22 cellular contexts compared by ENCODE assay signal in genomic region chr2:235701206-235701605, GRCh38.
A peak's percentile ranks its signal among the peaks of the same experiment; 100 is the strongest.
DNase-seq lines count a peak whose midpoint lies in the region; ATAC-seq, FAIRE-seq and TF ChIP-seq lines count a peak whose summit lies in the region.
"Had no signal": no experiment of that assay in that cellular context is flagged by ENCODE, and none has a peak within 500 bp of the region (broad histone marks: within the 10 kb centered on the region; RNA-seq: fewer than 3 reads in every experiment).

No MANE protein-coding gene starts in this region.

- 0 out of 2 replicates have a peak, but pooled peaks cover 3% of the 10 kb centered on the region for H3K9me2 ChIP-seq in GM23338 (ENCODE audit: insufficient read depth)

- H3K9ac ChIP-seq in astrocyte (ENCODE audit: low read length) (no peak overlapping the region), neuronal stem cell (ENCODE audit: low read depth, low read length, poor library complexity) (no peak overlapping the region), kidney (ENCODE audit: low read length in 2 of 2) (no peak overlapping the region)

- DNase-seq in A549 (ENCODE audit: low read depth in 1 of 2, low spot score in 1 of 2): no peak
- no peak for DNase-seq in GM23338 (ENCODE audit: low spot score)
- DNase-seq in astrocyte (ENCODE audit: low read depth): no peak
- no peak for DNase-seq in neuronal stem cell (ENCODE audit: low spot score)
- DNase-seq in NCI-H1436 (lab: John Stamatoyannopoulos, UW): no peak
- DNase-seq in kidney: no peak
- DNase-seq: C1 segment of cervical spinal cord; CD8-positive, alpha-beta memory T cell; H7; Kasumi-1; MM.1S; NCI-H1092; NCI-H1694; NCI-H2081 treated with DMSO at 0.1 percent for 48 hours; NCI-H748 treated with DMSO at 0.1 percent for 48 hours; PC-3 had no signal

- intact Hi-C loops in kidney (cut with DNase I): no loop called here

- peak overlapping the region; percentile 82; the same call in 1 of the 2 replicates for H3K27ac Mint-ChIP-seq in GM23338
- peak overlapping the region; percentile 7 for H3K27ac Mint-ChIP-seq in astrocyte (ENCODE audit: unreplicated experiment)

- no peak for TF ChIP-seq RAD21 in A549 (conservative IDR thresholded peaks at IDR 0.05 in 1 of 2, IDR thresholded peaks at IDR 0.05 in 1 of 2)

- H3K9me3 Mint-ChIP-seq in GM23338 (peaks cover 23% of the 10 kb centered on the region), astrocyte (ENCODE audit: unreplicated experiment) (no peaks in the 10 kb centered on the region)
- H3K9me3 Mint-ChIP-seq: CD8-positive, alpha-beta memory T cell had no signal

- TF ChIP-seq EP300 in A549 (IDR thresholded peaks at IDR 0.05): no peak

- H3K4me1 Mint-ChIP-seq in GM23338 (peaks cover 48% of the 10 kb centered on the region), astrocyte (ENCODE audit: low read depth, unreplicated experiment) (peaks cover 11% of the 10 kb centered on the region)

- no peak overlapping the region for H4K91ac ChIP-seq in neuronal stem cell (ENCODE audit: low read depth, low read length, poor library complexity)

- H3K4me3 ChIP-seq in A549 (no peak overlapping the region), GM23338 (no peak overlapping the region), astrocyte (ENCODE audit: insufficient read depth, low read depth, low read length) (no peak overlapping the region), neuronal stem cell (ENCODE audit: low read length in 2 of 2) (peak overlapping the region in 1 of 2 donors; percentile 2), kidney (ENCODE audit: low read length in 2 of 2) (no peak overlapping the region)
- H3K4me3 ChIP-seq: SJSA1 had no signal

- H3K18ac ChIP-seq in neuronal stem cell (ENCODE audit: low read length): no peak overlapping the region

- peaks cover 29% of the 10 kb centered on the region for H4K20me1 ChIP-seq in GM23338 (replicated peaks; ENCODE audit: insufficient read depth)
- H4K20me1 ChIP-seq in astrocyte (ENCODE audit: insufficient read depth, low read length): peaks cover 56% of the 10 kb centered on the region

- POLR2A ChIA-PET in A549 (lab: Yijun Ruan, JAX): no interaction called here

- H3K9me3 ChIP-seq in A549 (no peaks in the 10 kb centered on the region), astrocyte (ENCODE audit: insufficient read depth, low read depth, low read length) (no peaks in the 10 kb centered on the region), neuronal stem cell (replicated peaks in 1 of 2; ENCODE audit: control insufficient read depth in 2 of 2, insufficient read depth in 1 of 2, low read depth in 1 of 2, low read length in 2 of 2) (peaks cover 4 to 17% of the 10 kb centered on the region in 2 donors), kidney (ENCODE audit: control insufficient read depth in 1 of 2, low read length in 2 of 2) (no peaks in the 10 kb centered on the region)
- H3K9me3 ChIP-seq: SJSA1 had no signal

- no peak overlapping the region for H2BK15ac ChIP-seq in neuronal stem cell (ENCODE audit: low read length)

- H3K36me3 ChIP-seq in GM23338 (ENCODE audit: insufficient read depth) (no peaks in the 10 kb centered on the region), astrocyte (ENCODE audit: insufficient read depth, low read length) (no peaks in the 10 kb centered on the region), neuronal stem cell (replicated peaks in 1 of 2; ENCODE audit: control insufficient read depth in 2 of 2, insufficient read depth in 2 of 2, low read length in 2 of 2) (no peaks in the 10 kb centered on the region), kidney (ENCODE audit: control insufficient read depth in 1 of 2, insufficient read depth in 2 of 2, low read length in 2 of 2) (no peaks in the 10 kb centered on the region)

- H3K79me2 ChIP-seq in GM23338 (replicated peaks; ENCODE audit: insufficient read depth) (peaks cover 96% of the 10 kb centered on the region), astrocyte (ENCODE audit: insufficient read depth, low read length) (peaks cover 2% of the 10 kb centered on the region)

- H3K4me1 ChIP-seq in A549 (peaks cover 35% of the 10 kb centered on the region), GM23338 (ENCODE audit: insufficient read depth) (peaks cover 43% of the 10 kb centered on the region), astrocyte (ENCODE audit: insufficient read depth, low read length) (peaks cover 5% of the 10 kb centered on the region), neuronal stem cell (ENCODE audit: control insufficient read depth in 2 of 2, insufficient read depth in 1 of 2, low read depth in 1 of 2, low read length in 2 of 2) (peaks cover 6 to 10% of the 10 kb centered on the region in 2 donors), kidney (ENCODE audit: control insufficient read depth in 1 of 2, insufficient read depth in 1 of 2, low read depth in 1 of 2, low read length in 2 of 2) (peaks cover 0 to 3% of the 10 kb centered on the region in 2 donors)

- H3F3A ChIP-seq in GM23338 (replicated peaks; ENCODE audit: low read depth): no peaks in the 10 kb centered on the region

- peak overlapping the region; percentile 40 for H3K14ac ChIP-seq in neuronal stem cell (ENCODE audit: low read length)

- H3K36me3 Mint-ChIP-seq in GM23338 (ENCODE audit: low read depth) (peaks cover 19% of the 10 kb centered on the region), astrocyte (ENCODE audit: low read depth, unreplicated experiment) (peaks cover 1% of the 10 kb centered on the region)
- H3K36me3 Mint-ChIP-seq: CD8-positive, alpha-beta memory T cell had no signal

- H2AFZ ChIP-seq in GM23338: no peak overlapping the region
- no peak overlapping the region for H2AFZ ChIP-seq in astrocyte (ENCODE audit: low read depth, low read length)
- no peak overlapping the region for H2AFZ ChIP-seq in neuronal stem cell (ENCODE audit: low read length)

- peaks cover 21% of the 10 kb centered on the region for H3K27me3 Mint-ChIP-seq in GM23338 (ENCODE audit: insufficient read depth, low read depth, poor library complexity)
- no peaks in the 10 kb centered on the region for H3K27me3 Mint-ChIP-seq in astrocyte (ENCODE audit: low read depth, unreplicated experiment)

- no peak overlapping the region for H2BK5ac ChIP-seq in neuronal stem cell (ENCODE audit: low read length)

- no peak overlapping the region for H2BK120ac ChIP-seq in neuronal stem cell (ENCODE audit: low read depth, low read length)

- ATAC-seq in A549 (no peak), GM23338 (no peak), HG03354 (IDR thresholded peaks at IDR 0.05; ENCODE audit: poor library complexity, severe bottlenecking, unreplicated experiment) (no peak)
- ATAC-seq: PC-3 had no signal

- H2AK5ac ChIP-seq in neuronal stem cell (ENCODE audit: low read depth, low read length): no peak overlapping the region

- FAIRE-seq in A549 (lab: Jason Lieb, UNC) (no peak), astrocyte (lab: Jason Lieb, UNC) (no peak), kidney (lab: Jason Lieb, UNC) (no peak)
- FAIRE-seq: D721Med, GM12892, GM18507, HTR-8/SVneo had no signal

- 90% methylated on average over 6 of the region's 6 CpGs for WGBS in A549 (ENCODE audit: missing lambda C conversion rate)
- no CpG with 5 or more reads among the region's 6 CpGs for WGBS in neuronal stem cell (ENCODE audit: extremely low coverage in 2 of 2, insufficient read length in 2 of 2, insufficient replicate concordance in 1 of 2), 2 donors

- TF ChIP-seq POLR2A in A549 (IDR thresholded peaks at IDR 0.05; ENCODE audit: low read length): no peak

- peak overlapping the region; percentile 25 to 86; a peak in 5 of 6 replicates for H3K27ac ChIP-seq in A549
- peak overlapping the region; percentile 32; the same call in 1 of the 2 replicates for H3K27ac ChIP-seq in GM23338 (ENCODE audit: low read depth)
- no peak overlapping the region for H3K27ac ChIP-seq in astrocyte (ENCODE audit: low read depth, low read length)
- H3K27ac ChIP-seq in neuronal stem cell (replicated peaks; ENCODE audit: low read length): no peak overlapping the region
- no peak overlapping the region for H3K27ac ChIP-seq in kidney (ENCODE audit: low read depth in 2 of 2, low read length in 2 of 2)
- H3K27ac ChIP-seq: SJSA1 had no signal

- no peak for TF ChIP-seq CTCF in A549 (IDR thresholded peaks at IDR 0.05)
- TF ChIP-seq CTCF in GM23338 (conservative IDR thresholded peaks at IDR 0.05; ENCODE audit: low read depth in 2 of 2): no peak
- TF ChIP-seq CTCF in astrocyte (IDR thresholded peaks at IDR 0.05; ENCODE audit: insufficient read depth, low read depth, low read length): no peak
- TF ChIP-seq CTCF in kidney (IDR thresholded peaks at IDR 0.05; ENCODE audit: borderline replicate concordance, extremely low read depth, insufficient read depth): no peak

- peaks cover 11% of the 10 kb centered on the region for H3K79me1 ChIP-seq in neuronal stem cell (ENCODE audit: low read depth, low read length)

- CTCF ChIA-PET in A549 (lab: Yijun Ruan, JAX): no interaction called here

- no peak overlapping the region for H2BK12ac ChIP-seq in neuronal stem cell (ENCODE audit: low read length)

- no peak overlapping the region for H3K4me2 ChIP-seq in A549
- no peak overlapping the region for H3K4me2 ChIP-seq in GM23338
- no peak overlapping the region for H3K4me2 ChIP-seq in astrocyte (ENCODE audit: low read length)
- H3K4me2 ChIP-seq in neuronal stem cell (ENCODE audit: insufficient read depth, low read length, poor library complexity, severe bottlenecking): no peak overlapping the region

- no peak overlapping the region for H3K4me3 Mint-ChIP-seq in GM23338
- no peak overlapping the region for H3K4me3 Mint-ChIP-seq in astrocyte (ENCODE audit: unreplicated experiment)
- H3K4me3 Mint-ChIP-seq: CD8-positive, alpha-beta memory T cell had no signal

- no peak overlapping the region for H3K4ac ChIP-seq in neuronal stem cell (ENCODE audit: low read length)

- H4K8ac ChIP-seq in neuronal stem cell (ENCODE audit: low read depth, low read length): no peak overlapping the region

- H3K23ac ChIP-seq in neuronal stem cell (ENCODE audit: low read depth, low read length, poor library complexity): no peak overlapping the region

- H3K27me3 ChIP-seq in GM23338 (ENCODE audit: insufficient read depth) (no peaks in the 10 kb centered on the region), astrocyte (ENCODE audit: insufficient read depth, low read length) (no peaks in the 10 kb centered on the region), neuronal stem cell (ENCODE audit: control insufficient read depth in 3 of 3, insufficient read depth in 3 of 3, low read depth in 1 of 3, low read length in 3 of 3) (no peaks in the 10 kb centered on the region)
- H3K27me3 ChIP-seq: SJSA1 had no signal

TF ChIP-seq in GM23338, 12 proteins besides CTCF, POLR2A, EP300 and RAD21 (continues in another document):
- no peak for TF ChIP-seq NANOG (IDR thresholded peaks at IDR 0.05; ENCODE audit: borderline replicate concordance)
- TF ChIP-seq EZH2 (IDR thresholded peaks at IDR 0.05; ENCODE audit: low read depth, unreplicated experiment): no peak
- no peak for TF ChIP-seq ETS1 (IDR thresholded peaks at IDR 0.05)

Comparison
In these comparisons a context has a peak if more than half of its experiments do, and no peak if none do; other contexts are left out.
1. H3K27ac ChIP-seq: peak in A549 (2 of 2) and GM23338 (single experiment); none in astrocyte (single experiment), neuronal stem cell (single experiment) and kidney (0 of 2).